1 cellular context compared by ENCODE assay signal in genomic region chr5:32116574-32117313, GRCh38.
TF ChIP-seq lines count a peak whose summit lies in the region.

No MANE protein-coding gene starts in this region.

TF ChIP-seq in endothelial cell of umbilical vein, 7 proteins besides CTCF, POLR2A, EP300 and RAD21:
- TF ChIP-seq MYC (IDR thresholded peaks at IDR 0.05; ENCODE audit: low read depth, low read length) (no peak), JUN (IDR thresholded peaks at IDR 0.05; ENCODE audit: borderline replicate concordance, insufficient read depth, insufficient read length, low read depth) (no peak), GATA2 (IDR thresholded peaks at IDR 0.05; ENCODE audit: insufficient read depth, insufficient read length, low read depth, low read length) (no peak), MAX (IDR thresholded peaks at IDR 0.05; ENCODE audit: insufficient read depth, insufficient read length) (no peak), POLR2AphosphoS5 (IDR thresholded peaks at IDR 0.05; ENCODE audit: insufficient read depth, low read depth, low read length) (no peak), FOS (IDR thresholded peaks at IDR 0.05; ENCODE audit: borderline replicate concordance, insufficient read depth, low read length) (peak; percentile 30), EZH2 (IDR thresholded peaks at IDR 0.05; ENCODE audit: borderline replicate concordance, low read depth, low read length, severe bottlenecking) (no peak)
